9 cellular contexts compared by ENCODE assay signal in the genomic region with DNA sequence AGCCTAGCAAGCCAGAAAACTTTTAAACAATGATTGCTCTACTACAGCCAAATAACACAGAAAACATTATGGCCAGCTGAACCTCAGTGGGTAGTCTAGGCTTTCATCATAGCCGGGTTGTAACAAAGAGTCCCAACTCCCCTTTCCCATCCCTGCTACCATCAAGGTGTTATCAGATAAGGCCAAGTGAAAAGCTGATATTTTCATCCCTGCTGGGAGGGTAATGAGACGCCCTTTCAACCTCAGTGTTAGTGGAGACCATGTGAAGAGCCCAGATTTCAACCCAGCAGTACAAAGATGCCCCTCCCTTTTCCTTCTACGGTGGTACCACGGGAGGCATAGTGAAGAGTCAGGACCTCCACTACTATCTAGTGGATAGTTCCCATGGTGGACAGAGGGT.
"Had no signal": no experiment of that assay in that cellular context is flagged by ENCODE, and none has a peak within 500 bp of the region (broad histone marks: within the 10 kb centered on the region; RNA-seq: fewer than 3 reads in every experiment).

No MANE protein-coding gene starts in this region.

- FAIRE-seq: HepG2 had no signal

- H3K4me3 ChIP-seq: GM23338, HAP-1 had no signal

- H3K27me3 Mint-ChIP-seq: IgD-negative memory B cell had no signal

- H3K27ac ChIP-seq: HL-60 had no signal

- H3K9me3 Mint-ChIP-seq: GM23338, HFFc6 had no signal

- ATAC-seq: GM23338, HCT116, HepG2 had no signal

- DNase-seq: H7, HFFc6, KBM-7 had no signal

- H3K36me3 ChIP-seq: HAP-1 had no signal

- H3K4me2 ChIP-seq: GM23338 had no signal

- H3K9me3 ChIP-seq: HAP-1 had no signal

- H3K4me3 Mint-ChIP-seq: GM23338, HFFc6, IgD-negative memory B cell had no signal

- H2AFZ ChIP-seq: GM23338 had no signal

- H3K4me1 ChIP-seq: HAP-1 had no signal

- H3K27ac Mint-ChIP-seq: GM23338, HFFc6, IgD-negative memory B cell had no signal
